In the genomic region with DNA sequence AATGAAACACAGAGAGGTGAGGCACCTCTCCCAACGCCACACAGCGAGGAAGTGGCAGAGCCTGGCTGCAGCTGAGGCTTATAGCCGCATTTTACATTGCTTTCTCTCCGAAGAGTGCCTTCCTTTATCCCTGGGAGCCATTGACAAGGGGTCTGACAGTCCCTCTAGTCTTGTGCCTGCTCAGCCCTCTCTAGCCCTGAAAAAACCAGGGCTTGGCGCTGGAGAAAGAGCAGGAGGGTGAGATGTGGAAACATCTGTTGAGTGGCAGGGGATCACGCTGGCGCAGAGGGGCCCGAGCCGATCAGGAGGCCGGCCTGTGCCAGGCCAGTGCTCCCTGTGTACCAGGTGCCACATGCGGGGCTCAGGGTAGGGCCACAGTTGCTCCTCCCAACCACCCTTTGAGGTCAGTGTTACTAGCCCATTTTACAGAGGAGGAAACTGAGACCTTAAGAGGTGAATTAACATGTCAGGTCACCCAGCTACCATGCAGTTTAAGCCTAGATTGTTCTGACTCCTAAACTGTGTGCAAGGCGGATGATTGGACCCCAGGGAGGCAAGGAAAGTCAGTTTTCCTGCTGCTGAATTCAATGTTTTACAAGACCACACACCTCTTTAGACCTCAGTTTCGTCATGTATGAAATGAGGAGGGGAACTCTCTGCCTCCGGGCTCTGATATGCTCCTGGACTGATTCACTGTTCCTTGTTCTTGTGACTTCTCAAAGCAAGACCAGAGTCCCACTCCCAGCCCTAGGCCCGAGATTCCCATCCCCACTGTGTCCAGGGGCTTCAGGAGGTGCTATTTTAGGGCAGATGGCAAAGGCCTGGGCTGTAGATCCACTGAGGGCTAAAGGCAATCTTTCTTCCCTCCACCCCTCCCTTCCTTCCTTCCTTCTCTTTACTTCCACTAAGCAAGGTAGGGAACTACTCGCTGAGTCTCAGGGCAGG, we compare ENCODE assay signal across 18 cellular contexts. TPM values are rescaled to one million over a fixed set of nuclear protein-coding genes. Genes with fewer than 3 reads are reported as not detected.
A peak's percentile ranks its signal among the peaks of the same experiment; 100 is the strongest.
DNase-seq lines count a peak whose midpoint lies in the region; ATAC-seq and TF ChIP-seq lines count a peak whose summit lies in the region.
"Had no signal": no experiment of that assay in that cellular context is flagged by ENCODE, and none has a peak within 500 bp of the region (broad histone marks: within the 10 kb centered on the region; RNA-seq: fewer than 3 reads in every experiment).

No MANE protein-coding gene starts in this region.

- peaks cover 90% of the 10 kb centered on the region for H3K4me1 Mint-ChIP-seq in activated naive CD4-positive, alpha-beta T cell treated with anti-CD3 and anti-CD28 coated beads for 36 hours (ENCODE audit: low read depth)
- H3K4me1 Mint-ChIP-seq in activated naive CD8-positive, alpha-beta T cell treated with anti-CD3 and anti-CD28 coated beads, Interleukin-2, amount 10 ng/mL, durations not matched to agents 7 days and 5 days, result peaks cover 74% of the 10 kb centered on the region
- peaks cover 65 to 95% of the 10 kb centered on the region in 2 donors for H3K4me1 Mint-ChIP-seq in stimulated activated naive B cell treated with anti-CD40 and anti-IgM and Interleukin-4, amounts not matched to agents 10 μg/mL and 1 μg/mL and 100 μg/mL, for 72 hours

- no peak for TF ChIP-seq CTCF in NB4 (IDR thresholded peaks at IDR 0.05; ENCODE audit: low read depth, low read length)

- intact Hi-C loops in activated naive CD4-positive, alpha-beta T cell treated with anti-CD3 and anti-CD28 coated beads for 36 hours (cut with micrococcal nuclease), result loop anchor here (5.0 to 10.0 kb wide), 2 partner anchors 139 to 517 kb away; no protein-coding TSS in a partner anchor

- peak overlapping the region; percentile 95 for H3K27ac Mint-ChIP-seq in activated naive CD4-positive, alpha-beta T cell treated with anti-CD3 and anti-CD28 coated beads for 36 hours
- peak overlapping the region; percentile 84 for H3K27ac Mint-ChIP-seq in activated naive CD8-positive, alpha-beta T cell treated with anti-CD3 and anti-CD28 coated beads, Interleukin-2, amount 10 ng/mL, durations not matched to agents 7 days and 5 days
- H3K27ac Mint-ChIP-seq in stimulated activated naive B cell treated with anti-CD40 and anti-IgM and Interleukin-4, amounts not matched to agents 10 μg/mL and 1 μg/mL and 100 μg/mL, for 72 hours, result peak overlapping the region; percentile 100

- H3K36me3 Mint-ChIP-seq in activated naive CD4-positive, alpha-beta T cell treated with anti-CD3 and anti-CD28 coated beads for 36 hours (ENCODE audit: low read depth), result peaks cover 80% of the 10 kb centered on the region
- peaks cover 73% of the 10 kb centered on the region for H3K36me3 Mint-ChIP-seq in activated naive CD8-positive, alpha-beta T cell treated with anti-CD3 and anti-CD28 coated beads, Interleukin-2, amount 10 ng/mL, durations not matched to agents 7 days and 5 days
- peaks cover 57 to 79% of the 10 kb centered on the region in 2 donors for H3K36me3 Mint-ChIP-seq in stimulated activated naive B cell treated with anti-CD40 and anti-IgM and Interleukin-4, amounts not matched to agents 10 μg/mL and 1 μg/mL and 100 μg/mL, for 72 hours

- no peak for TF ChIP-seq POLR2A in NB4 (IDR thresholded peaks at IDR 0.05; ENCODE audit: extremely low read depth, insufficient read length)

- no peak for ATAC-seq in activated naive CD8-positive, alpha-beta T cell treated with anti-CD3 and anti-CD28 coated beads, Interleukin-2, amount 10 ng/mL, durations not matched to agents 7 days and 5 days (ENCODE audit: low read depth)
- ATAC-seq in stimulated activated naive B cell treated with anti-CD40 and anti-IgM and Interleukin-4, amounts not matched to agents 10 μg/mL and 1 μg/mL and 100 μg/mL, for 72 hours (replicated peaks), result no peak
- no peak for ATAC-seq in HG03442 (IDR thresholded peaks at IDR 0.05; ENCODE audit: unreplicated experiment)
- ATAC-seq: heart left ventricle had no signal

- peak overlapping the region; percentile 89 for H3K4me3 Mint-ChIP-seq in activated naive CD4-positive, alpha-beta T cell treated with anti-CD3 and anti-CD28 coated beads for 36 hours
- H3K4me3 Mint-ChIP-seq in activated naive CD8-positive, alpha-beta T cell treated with anti-CD3 and anti-CD28 coated beads, Interleukin-2, amount 10 ng/mL, durations not matched to agents 7 days and 5 days, result peak overlapping the region; percentile 87
- H3K4me3 Mint-ChIP-seq in stimulated activated naive B cell treated with anti-CD40 and anti-IgM and Interleukin-4, amounts not matched to agents 10 μg/mL and 1 μg/mL and 100 μg/mL, for 72 hours, result peak overlapping the region; percentile 85 to 88
- H3K4me3 Mint-ChIP-seq: neural crest cell had no signal

- H3K9me3 Mint-ChIP-seq in activated naive CD4-positive, alpha-beta T cell treated with anti-CD3 and anti-CD28 coated beads for 36 hours, result no peaks in the 10 kb centered on the region
- no peaks in the 10 kb centered on the region for H3K9me3 Mint-ChIP-seq in activated naive CD8-positive, alpha-beta T cell treated with anti-CD3 and anti-CD28 coated beads, Interleukin-2, amount 10 ng/mL, durations not matched to agents 7 days and 5 days
- H3K9me3 Mint-ChIP-seq in stimulated activated naive B cell treated with anti-CD40 and anti-IgM and Interleukin-4, amounts not matched to agents 10 μg/mL and 1 μg/mL and 100 μg/mL, for 72 hours, result peaks cover 0 to 1% of the 10 kb centered on the region in 2 donors
- H3K9me3 Mint-ChIP-seq: neural crest cell had no signal

- CTCF ChIA-PET in activated naive CD4-positive, alpha-beta T cell treated with anti-CD3 and anti-CD28 coated beads for 36 hours (lab: Charles Lee), result interaction anchor here (8.0 kb wide), 1 partner anchor 79 kb away, joined by 60 read pairs; no protein-coding TSS in a partner anchor

- H3K27me3 Mint-ChIP-seq in activated naive CD4-positive, alpha-beta T cell treated with anti-CD3 and anti-CD28 coated beads for 36 hours (ENCODE audit: low read depth), result no peaks in the 10 kb centered on the region
- no peaks in the 10 kb centered on the region for H3K27me3 Mint-ChIP-seq in activated naive CD8-positive, alpha-beta T cell treated with anti-CD3 and anti-CD28 coated beads, Interleukin-2, amount 10 ng/mL, durations not matched to agents 7 days and 5 days
- H3K27me3 Mint-ChIP-seq in stimulated activated naive B cell treated with anti-CD40 and anti-IgM and Interleukin-4, amounts not matched to agents 10 μg/mL and 1 μg/mL and 100 μg/mL, for 72 hours, result no peaks in the 10 kb centered on the region

- POLR2A ChIA-PET in activated naive CD8-positive, alpha-beta T cell treated with anti-CD3 and anti-CD28 coated beads, Interleukin-2, amount 10 ng/mL, durations not matched to agents 7 days and 5 days (lab: Charles Lee), result interaction anchor here (0.7 to 9.9 kb wide), 11 partner anchors 16 to 141 kb away, joined by 3 to 266 read pairs (median 4); no protein-coding TSS in a partner anchor

- no peak overlapping the region for H3K4me3 ChIP-seq in NB4 (ENCODE audit: low read depth, low read length)
- H3K4me3 ChIP-seq: breast epithelium, heart left ventricle, SJCRH30, uterus had no signal

- no peak for DNase-seq in activated naive CD4-positive, alpha-beta T cell treated with anti-CD3 and anti-CD28 coated beads for 36 hours
- no peak for DNase-seq in activated naive CD4-positive, alpha-beta T cell (lab: John Stamatoyannopoulos, UW)
- DNase-seq in NB4 (ENCODE audit: low read depth), result peak; percentile 40
- no peak for DNase-seq in activated naive CD8-positive, alpha-beta T cell treated with anti-CD3 and anti-CD28 coated beads, Interleukin-2, amount 10 ng/mL, durations not matched to agents 7 days and 5 days
- no peak for DNase-seq in stimulated activated naive B cell treated with anti-CD40 and anti-IgM and Interleukin-4, amounts not matched to agents 10 μg/mL and 1 μg/mL and 100 μg/mL, for 72 hours
- no peak for DNase-seq in effector CD4-positive, alpha-beta T cell
- no peak for DNase-seq in HCEC 1CT
- DNase-seq: activated CD4-positive, alpha-beta T cell treated with anti-CD3 and anti-CD28 coated beads, Interleukin-2, amount 50 U/mL, for 4 hours; Calu3; GF-D8; H7; NCI-H1694 treated with DMSO at 0.1 percent for 48 hours; SJCRH30; uterus had no signal

RNA-seq across cellular contexts. Expression of a gene that starts 28.0 kb away (rescaled TPM):
- 10 to 100 TPM; 72.3 to 83.8 TPM for total RNA-seq in activated naive CD4-positive, alpha-beta T cell treated with anti-CD3 and anti-CD28 coated beads for 36 hours
- 100 to 1,000 TPM; 172 TPM for total RNA-seq in activated naive CD8-positive, alpha-beta T cell treated with anti-CD3 and anti-CD28 coated beads, Interleukin-2, amount 10 ng/mL, durations not matched to agents 7 days and 5 days
